In genomic region chr11:68825603-68826002, GRCh38 we compare ENCODE assay signal across 8 cellular contexts. TPM values are rescaled to one million over a fixed set of nuclear protein-coding genes. Genes with fewer than 3 reads are reported as not detected.
A peak's percentile ranks its signal among the peaks of the same experiment; 100 is the strongest.
DNase-seq lines count a peak whose midpoint lies in the region; ATAC-seq, FAIRE-seq and TF ChIP-seq lines count a peak whose summit lies in the region.

No MANE protein-coding gene starts in this region.

- H3K4me1 Mint-ChIP-seq in glutamatergic neuron (ENCODE audit: low read depth, unreplicated experiment), result peaks cover 2% of the 10 kb centered on the region

- no peaks in the 10 kb centered on the region for H3K36me3 ChIP-seq in PC-9 (ENCODE audit: low read depth)
- no peaks in the 10 kb centered on the region for H3K36me3 ChIP-seq in small intestine (ENCODE audit: control insufficient read depth in 2 of 2, insufficient read depth in 2 of 2, low read length in 2 of 2)

- no peaks in the 10 kb centered on the region for H3K9me2 ChIP-seq in PC-9 (ENCODE audit: insufficient read depth)

- H3K4me2 ChIP-seq in PC-9, result no peak overlapping the region

- peaks cover 2% of the 10 kb centered on the region for H3K9me3 Mint-ChIP-seq in glutamatergic neuron (ENCODE audit: unreplicated experiment)

- CTCF ChIA-PET in PC-9 (lab: Charles Lee), result interaction anchor here (0.6 to 1.1 kb wide), 2 partner anchors 19 to 56 kb away, joined by 3 to 4 read pairs; no protein-coding TSS in a partner anchor

- POLR2A ChIA-PET in PC-9 (lab: Charles Lee; ENCODE audit: unreplicated experiment), result no interaction called here

- no peak for FAIRE-seq in small intestine (lab: Jason Lieb, UNC)

- H3K9me3 ChIP-seq in PC-9 (ENCODE audit: insufficient read depth, low read depth), result no peaks in the 10 kb centered on the region
- H3K9me3 ChIP-seq in small intestine (ENCODE audit: control insufficient read depth, low read depth), result no peaks in the 10 kb centered on the region

- BruUV-seq in PC-9 (replicated peaks; lab: Mats Ljungman, UMichigan), result no TSS peak

- H2AFZ ChIP-seq in PC-9, result no peak overlapping the region

- 22 to 45% (median 28%) methylated on average over 6 to 7 of the region's 7 CpGs for WGBS in small intestine, 3 donors

- intact Hi-C loops in PC-9 (cut with micrococcal nuclease; ENCODE audit: unreplicated experiment), result no loop called here

- H4K20me1 ChIP-seq in PC-9 (ENCODE audit: insufficient read depth), result peaks cover 12% of the 10 kb centered on the region

- no peaks in the 10 kb centered on the region for H3K79me2 ChIP-seq in PC-9 (ENCODE audit: low read depth)

- H3K4me1 ChIP-seq in PC-9 (replicated peaks; ENCODE audit: insufficient read depth) (no peaks in the 10 kb centered on the region), small intestine (ENCODE audit: control insufficient read depth in 2 of 2, insufficient read depth in 1 of 2, low read depth in 1 of 2, low read length in 1 of 2) (peaks cover 5% of the 10 kb centered on the region in 2 donors)

- no peaks in the 10 kb centered on the region for H3F3A ChIP-seq in PC-9 (ENCODE audit: insufficient read depth, low read depth)

- peak; percentile 40; the same call in 1 of the 2 replicates for TF ChIP-seq CTCF in GM12875 (IDR thresholded peaks at IDR 0.05; ENCODE audit: borderline replicate concordance, insufficient read depth, low read depth, low read length)
- peak; percentile 41; the same call in 1 of the 2 replicates for TF ChIP-seq CTCF in PC-9 (conservative IDR thresholded peaks at IDR 0.05)
- no peak for TF ChIP-seq CTCF in glutamatergic neuron (IDR thresholded peaks at IDR 0.05; ENCODE audit: partially characterized antibody, unreplicated experiment)

- H3K36me3 Mint-ChIP-seq in glutamatergic neuron (ENCODE audit: unreplicated experiment), result no peaks in the 10 kb centered on the region

- H3K27me3 ChIP-seq in PC-9 (ENCODE audit: insufficient read depth, low read depth) (no peaks in the 10 kb centered on the region), small intestine (ENCODE audit: control insufficient read depth in 2 of 2, insufficient read depth in 2 of 2, low read length in 2 of 2) (no peaks in the 10 kb centered on the region)

- no peak overlapping the region for H3K4me3 Mint-ChIP-seq in glutamatergic neuron (ENCODE audit: unreplicated experiment)

- no peak overlapping the region for H3K4me3 ChIP-seq in GM12875 (ENCODE audit: low read depth, low read length)
- H3K4me3 ChIP-seq in PC-9, result no peak overlapping the region
- H3K4me3 ChIP-seq in small intestine (ENCODE audit: low read depth in 1 of 2, low read length in 2 of 2), result no peak overlapping the region

- H3K27ac Mint-ChIP-seq in glutamatergic neuron (ENCODE audit: unreplicated experiment), result no peak overlapping the region

- H3K27me3 Mint-ChIP-seq in glutamatergic neuron (ENCODE audit: unreplicated experiment), result peaks cover 1% of the 10 kb centered on the region

- no peak for ATAC-seq in HG02623 (IDR thresholded peaks at IDR 0.05; ENCODE audit: unreplicated experiment)
- no peak for ATAC-seq in GM18907 (IDR thresholded peaks at IDR 0.05; ENCODE audit: unreplicated experiment)

- DNase-seq in PC-9 (peak; percentile 53 to 73), amniotic epithelial cell (ENCODE audit: low read depth) (peak; percentile 9), small intestine (peak; percentile 85), glutamatergic neuron (no peak), NCI-H2107 (lab: John Stamatoyannopoulos, UW) (no peak)

- H3K27ac ChIP-seq in PC-9 (no peak overlapping the region), small intestine (ENCODE audit: low read depth in 1 of 2, low read length in 1 of 2) (peak overlapping the region; percentile 42 to 47)

RNA-seq across cellular contexts. Expression of gene CPT1A, which starts 16.1 kb away (rescaled TPM):
- total RNA-seq in PC-9 (2021), result 29.7 and 36.3 TPM in 2 replicates
- 10 to 100 TPM; 29.5 to 33.3 (median 29.7) TPM for polyA plus RNA-seq in small intestine
- total RNA-seq in glutamatergic neuron (ENCODE audit: unreplicated experiment), result 4.1 TPM

Comparison
In these comparisons a context has a peak if more than half of its experiments do, and no peak if none do; other contexts are left out.
1. DNase-seq: peak in PC-9 (2 of 2), amniotic epithelial cell (single experiment) and small intestine (single experiment); none in glutamatergic neuron (single experiment) and NCI-H2107 (single experiment).